Comparison of ENCODE assay signal across 23 cellular contexts in genomic region chr11:126198648-126199047, GRCh38.
"Had no signal": no experiment of that assay in that cellular context is flagged by ENCODE, and none has a peak within 500 bp of the region (broad histone marks: within the 10 kb centered on the region; RNA-seq: fewer than 3 reads in every experiment).

No MANE protein-coding gene starts in this region.

- ATAC-seq: activated CD4-positive, alpha-beta T cell treated with anti-CD3 and anti-CD28 coated beads for 36 hours; activated CD8-positive, alpha-beta memory T cell treated with anti-CD3 and anti-CD28 coated beads, Interleukin-2, amount 10 ng/mL, durations not matched to agents 7 days and 5 days; activated CD8-positive, alpha-beta T cell treated with anti-CD3 and anti-CD28 coated beads, Interleukin-2, amount 10 ng/mL, durations not matched to agents 7 days and 5 days; esophagus mucosa had no signal

- H3K4me3 ChIP-seq: colonic mucosa had no signal

- H3K9me3 ChIP-seq: colonic mucosa had no signal

- H3K9me3 Mint-ChIP-seq: activated CD4-positive, alpha-beta T cell treated with anti-CD3 and anti-CD28 coated beads, Interleukin-2, amount 10 ng/mL, durations not matched to agents 24 days and 14 days; activated T-helper 1 cell treated with anti-CD3 and anti-CD28 coated beads, Interleukin-12 subunit alpha, Interleukin-12 subunit beta, Interleukin-2, Interleukin-4 antibody, amounts not matched to agents 30 ng/mL and 10 ng/mL and 1 ng/mL, durations not matched to agents 14 hours and 24 hours and 36 hours; activated T-helper 2 cell treated with anti-CD3 and anti-CD28 coated beads, Interferon-gamma antibody, Interleukin-2, Interleukin-4, amounts not matched to agents 10 μg/mL and 5 μg/mL and 100 μg/mL, durations not matched to agents 14 hours and 24 hours and 36 hours had no signal

- H3K27me3 ChIP-seq: colonic mucosa had no signal

- DNase-seq: activated CD4-positive, alpha-beta memory T cell treated with anti-CD3 and anti-CD28 coated beads for 36 hours; activated CD4-positive, alpha-beta T cell treated with anti-CD3 and anti-CD28 coated beads for 36 hours; activated CD4-positive, alpha-beta T cell treated with anti-CD3 and anti-CD28 coated beads, Interleukin-2, amount 10 ng/mL, durations not matched to agents 24 days and 14 days; activated CD4-positive, CD25-positive, alpha-beta regulatory T cell; activated CD4-positive, CD25-positive, alpha-beta regulatory T cell treated with anti-CD3 and anti-CD28 coated beads, Interleukin-2, amount 50 U/mL, for 72 hours; activated CD8-positive, alpha-beta memory T cell treated with anti-CD3 and anti-CD28 coated beads, Interleukin-2, amount 10 ng/mL, durations not matched to agents 7 days and 5 days; activated CD8-positive, alpha-beta memory T cell treated with anti-CD3 and anti-CD28 coated beads, Interleukin-2, amount 50 U/mL, for 4 hours; activated CD8-positive, alpha-beta T cell treated with anti-CD3 and anti-CD28 coated beads, Interleukin-2, amount 10 ng/mL, durations not matched to agents 7 days and 5 days; activated effector memory CD4-positive, alpha-beta T cell treated with anti-CD3 and anti-CD28 coated beads, Interleukin-2, amount 50 U/mL, for 16 hours; activated naive CD4-positive, alpha-beta T cell treated with anti-CD3 and anti-CD28 coated beads, Interleukin-2, amount 10 ng/mL, durations not matched to agents 7 days and 5 days; activated T-cell treated with anti-CD3 and anti-CD28 coated beads, Interleukin-2, amount 50 U/mL, for 1 hour; activated T-cell treated with anti-CD3 and anti-CD28 coated beads, Interleukin-2, amount 50 U/mL, for 48 hours; amniotic stem cell; cerebellar nuclear complex; colonic mucosa; effector CD8-positive, alpha-beta T cell; foreskin fibroblast; glutamatergic neuron; T-helper 2 cell had no signal

- H3K27ac Mint-ChIP-seq: activated CD4-positive, alpha-beta memory T cell treated with anti-CD3 and anti-CD28 coated beads for 36 hours; activated CD4-positive, alpha-beta T cell treated with anti-CD3 and anti-CD28 coated beads for 36 hours; activated CD4-positive, alpha-beta T cell treated with anti-CD3 and anti-CD28 coated beads, Interleukin-2, amount 10 ng/mL, durations not matched to agents 24 days and 14 days; activated CD8-positive, alpha-beta memory T cell treated with anti-CD3 and anti-CD28 coated beads, Interleukin-2, amount 10 ng/mL, durations not matched to agents 7 days and 5 days; activated CD8-positive, alpha-beta T cell treated with anti-CD3 and anti-CD28 coated beads, Interleukin-2, amount 10 ng/mL, durations not matched to agents 7 days and 5 days; activated naive CD4-positive, alpha-beta T cell treated with anti-CD3 and anti-CD28 coated beads, Interleukin-2, amount 10 ng/mL, durations not matched to agents 7 days and 5 days; activated naive CD8-positive, alpha-beta T cell; activated T-helper 2 cell treated with anti-CD3 and anti-CD28 coated beads, Interferon-gamma antibody, Interleukin-2, Interleukin-4, amounts not matched to agents 10 μg/mL and 5 μg/mL and 100 μg/mL, durations not matched to agents 14 hours and 24 hours and 36 hours had no signal

- H3K4me1 ChIP-seq: colonic mucosa had no signal

- H3K27ac ChIP-seq: colonic mucosa had no signal
